ENCODE assay signal across 1 cellular context in the genomic region with DNA sequence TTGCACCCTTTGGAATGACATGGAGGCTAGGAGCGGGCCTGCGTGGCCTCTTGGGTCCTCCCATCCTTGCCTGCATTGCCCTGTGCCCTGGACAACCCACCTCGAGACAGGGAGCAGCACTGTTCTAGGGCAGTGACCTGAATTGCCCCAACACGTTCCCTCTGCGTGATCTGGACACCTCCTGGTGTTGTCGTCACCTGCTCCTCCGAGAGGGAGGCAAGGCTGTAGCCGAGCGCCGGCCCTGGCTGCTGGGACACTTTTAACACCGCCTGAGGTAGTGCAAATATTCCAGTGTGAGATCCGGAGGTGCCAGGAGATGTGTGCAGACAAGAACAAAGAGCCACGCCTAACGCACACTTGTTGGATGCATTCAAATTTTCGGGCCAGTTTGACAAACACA.
TF ChIP-seq lines count a peak whose summit lies in the region.

No MANE protein-coding gene starts in this region.

TF ChIP-seq in H1, 55 proteins besides CTCF, POLR2A, EP300 and RAD21 (continued from another document):
- TF ChIP-seq, protein P1, sequence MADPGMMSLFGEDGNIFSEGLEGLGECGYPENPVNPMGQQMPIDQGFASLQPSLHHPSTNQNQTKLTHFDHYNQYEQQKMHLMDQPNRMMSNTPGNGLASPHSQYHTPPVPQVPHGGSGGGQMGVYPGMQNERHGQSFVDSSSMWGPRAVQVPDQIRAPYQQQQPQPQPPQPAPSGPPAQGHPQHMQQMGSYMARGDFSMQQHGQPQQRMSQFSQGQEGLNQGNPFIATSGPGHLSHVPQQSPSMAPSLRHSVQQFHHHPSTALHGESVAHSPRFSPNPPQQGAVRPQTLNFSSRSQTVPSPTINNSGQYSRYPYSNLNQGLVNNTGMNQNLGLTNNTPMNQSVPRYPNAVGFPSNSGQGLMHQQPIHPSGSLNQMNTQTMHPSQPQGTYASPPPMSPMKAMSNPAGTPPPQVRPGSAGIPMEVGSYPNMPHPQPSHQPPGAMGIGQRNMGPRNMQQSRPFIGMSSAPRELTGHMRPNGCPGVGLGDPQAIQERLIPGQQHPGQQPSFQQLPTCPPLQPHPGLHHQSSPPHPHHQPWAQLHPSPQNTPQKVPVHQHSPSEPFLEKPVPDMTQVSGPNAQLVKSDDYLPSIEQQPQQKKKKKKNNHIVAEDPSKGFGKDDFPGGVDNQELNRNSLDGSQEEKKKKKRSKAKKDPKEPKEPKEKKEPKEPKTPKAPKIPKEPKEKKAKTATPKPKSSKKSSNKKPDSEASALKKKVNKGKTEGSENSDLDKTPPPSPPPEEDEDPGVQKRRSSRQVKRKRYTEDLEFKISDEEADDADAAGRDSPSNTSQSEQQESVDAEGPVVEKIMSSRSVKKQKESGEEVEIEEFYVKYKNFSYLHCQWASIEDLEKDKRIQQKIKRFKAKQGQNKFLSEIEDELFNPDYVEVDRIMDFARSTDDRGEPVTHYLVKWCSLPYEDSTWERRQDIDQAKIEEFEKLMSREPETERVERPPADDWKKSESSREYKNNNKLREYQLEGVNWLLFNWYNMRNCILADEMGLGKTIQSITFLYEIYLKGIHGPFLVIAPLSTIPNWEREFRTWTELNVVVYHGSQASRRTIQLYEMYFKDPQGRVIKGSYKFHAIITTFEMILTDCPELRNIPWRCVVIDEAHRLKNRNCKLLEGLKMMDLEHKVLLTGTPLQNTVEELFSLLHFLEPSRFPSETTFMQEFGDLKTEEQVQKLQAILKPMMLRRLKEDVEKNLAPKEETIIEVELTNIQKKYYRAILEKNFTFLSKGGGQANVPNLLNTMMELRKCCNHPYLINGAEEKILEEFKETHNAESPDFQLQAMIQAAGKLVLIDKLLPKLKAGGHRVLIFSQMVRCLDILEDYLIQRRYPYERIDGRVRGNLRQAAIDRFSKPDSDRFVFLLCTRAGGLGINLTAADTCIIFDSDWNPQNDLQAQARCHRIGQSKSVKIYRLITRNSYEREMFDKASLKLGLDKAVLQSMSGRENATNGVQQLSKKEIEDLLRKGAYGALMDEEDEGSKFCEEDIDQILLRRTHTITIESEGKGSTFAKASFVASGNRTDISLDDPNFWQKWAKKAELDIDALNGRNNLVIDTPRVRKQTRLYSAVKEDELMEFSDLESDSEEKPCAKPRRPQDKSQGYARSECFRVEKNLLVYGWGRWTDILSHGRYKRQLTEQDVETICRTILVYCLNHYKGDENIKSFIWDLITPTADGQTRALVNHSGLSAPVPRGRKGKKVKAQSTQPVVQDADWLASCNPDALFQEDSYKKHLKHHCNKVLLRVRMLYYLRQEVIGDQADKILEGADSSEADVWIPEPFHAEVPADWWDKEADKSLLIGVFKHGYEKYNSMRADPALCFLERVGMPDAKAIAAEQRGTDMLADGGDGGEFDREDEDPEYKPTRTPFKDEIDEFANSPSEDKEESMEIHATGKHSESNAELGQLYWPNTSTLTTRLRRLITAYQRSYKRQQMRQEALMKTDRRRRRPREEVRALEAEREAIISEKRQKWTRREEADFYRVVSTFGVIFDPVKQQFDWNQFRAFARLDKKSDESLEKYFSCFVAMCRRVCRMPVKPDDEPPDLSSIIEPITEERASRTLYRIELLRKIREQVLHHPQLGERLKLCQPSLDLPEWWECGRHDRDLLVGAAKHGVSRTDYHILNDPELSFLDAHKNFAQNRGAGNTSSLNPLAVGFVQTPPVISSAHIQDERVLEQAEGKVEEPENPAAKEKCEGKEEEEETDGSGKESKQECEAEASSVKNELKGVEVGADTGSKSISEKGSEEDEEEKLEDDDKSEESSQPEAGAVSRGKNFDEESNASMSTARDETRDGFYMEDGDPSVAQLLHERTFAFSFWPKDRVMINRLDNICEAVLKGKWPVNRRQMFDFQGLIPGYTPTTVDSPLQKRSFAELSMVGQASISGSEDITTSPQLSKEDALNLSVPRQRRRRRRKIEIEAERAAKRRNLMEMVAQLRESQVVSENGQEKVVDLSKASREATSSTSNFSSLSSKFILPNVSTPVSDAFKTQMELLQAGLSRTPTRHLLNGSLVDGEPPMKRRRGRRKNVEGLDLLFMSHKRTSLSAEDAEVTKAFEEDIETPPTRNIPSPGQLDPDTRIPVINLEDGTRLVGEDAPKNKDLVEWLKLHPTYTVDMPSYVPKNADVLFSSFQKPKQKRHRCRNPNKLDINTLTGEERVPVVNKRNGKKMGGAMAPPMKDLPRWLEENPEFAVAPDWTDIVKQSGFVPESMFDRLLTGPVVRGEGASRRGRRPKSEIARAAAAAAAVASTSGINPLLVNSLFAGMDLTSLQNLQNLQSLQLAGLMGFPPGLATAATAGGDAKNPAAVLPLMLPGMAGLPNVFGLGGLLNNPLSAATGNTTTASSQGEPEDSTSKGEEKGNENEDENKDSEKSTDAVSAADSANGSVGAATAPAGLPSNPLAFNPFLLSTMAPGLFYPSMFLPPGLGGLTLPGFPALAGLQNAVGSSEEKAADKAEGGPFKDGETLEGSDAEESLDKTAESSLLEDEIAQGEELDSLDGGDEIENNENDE (IDR thresholded peaks at IDR 0.05; ENCODE audit: insufficient replicate concordance, low read length): no peak
- TF ChIP-seq NRF1 (IDR thresholded peaks at IDR 0.05; ENCODE audit: low read depth, low read length): no peak
- TF ChIP-seq POU5F1 (IDR thresholded peaks at IDR 0.05; ENCODE audit: low read depth, low read length): no peak
- TF ChIP-seq PHF8 (conservative IDR thresholded peaks at IDR 0.05; ENCODE audit: low read depth, low read length): no peak
- TF ChIP-seq GABPA (IDR thresholded peaks at IDR 0.05; ENCODE audit: borderline replicate concordance, insufficient read depth, low read length): no peak
